24 cellular contexts compared by ENCODE assay signal in genomic region chr3:55858302-55858701, GRCh38.
"Had no signal": no experiment of that assay in that cellular context is flagged by ENCODE, and none has a peak within 500 bp of the region (broad histone marks: within the 10 kb centered on the region; RNA-seq: fewer than 3 reads in every experiment).

No MANE protein-coding gene starts in this region.

- H3K27me3 Mint-ChIP-seq: stimulated activated naive B cell treated with anti-CD40 and anti-IgM and Interleukin-4, amounts not matched to agents 10 μg/mL and 1 μg/mL and 100 μg/mL, for 72 hours had no signal

- H3K27ac Mint-ChIP-seq: endodermal cell; natural killer cell; neural progenitor cell; stimulated activated naive B cell treated with anti-CD40 and anti-IgM and Interleukin-4, amounts not matched to agents 10 μg/mL and 1 μg/mL and 100 μg/mL, for 72 hours had no signal

- H3K4me3 Mint-ChIP-seq: endodermal cell; natural killer cell; neural progenitor cell; stimulated activated naive B cell treated with anti-CD40 and anti-IgM and Interleukin-4, amounts not matched to agents 10 μg/mL and 1 μg/mL and 100 μg/mL, for 72 hours had no signal

- DNase-seq: colonic mucosa; dermis blood vessel endothelial cell; effector CD4-positive, alpha-beta T cell; endodermal cell; erythroblast; foreskin melanocyte; heart left ventricle; hypothalamus; kidney glomerular epithelial cell; mammary epithelial cell; natural killer cell; nucleus accumbens; ovary; sigmoid colon; stimulated activated CD4-positive, alpha-beta T cell treated with anti-CD3 and anti-CD28 coated beads, Interleukin-2, amount 100 ng/mL, for 24 hours; stimulated activated CD4-positive, alpha-beta T cell treated with anti-CD3 and anti-CD28 coated beads, Interleukin-4, amount 100 ng/mL, for 4 hours; stimulated activated naive B cell treated with anti-CD40 and anti-IgM and Interleukin-4, amounts not matched to agents 10 μg/mL and 1 μg/mL and 100 μg/mL, for 72 hours; stomach; substantia nigra; upper lobe of left lung had no signal

- ATAC-seq: heart left ventricle; natural killer cell; stimulated activated naive B cell treated with anti-CD40 and anti-IgM and Interleukin-4, amounts not matched to agents 10 μg/mL and 1 μg/mL and 100 μg/mL, for 72 hours had no signal

- H3K4me1 ChIP-seq: colonic mucosa, heart left ventricle, right atrium auricular region, upper lobe of left lung had no signal

- H3K9ac ChIP-seq: neural progenitor cell had no signal

- H3K36me3 ChIP-seq: colonic mucosa, heart left ventricle, neural progenitor cell, ovary, right atrium auricular region, sigmoid colon, stomach, upper lobe of left lung, vagina had no signal

- H3K4me3 ChIP-seq: colonic mucosa, heart left ventricle, neural progenitor cell, ovary, right atrium auricular region, sigmoid colon, skin epidermis, stomach, upper lobe of left lung, vagina had no signal

- H3K27me3 ChIP-seq: colonic mucosa, neural progenitor cell, ovary, right atrium auricular region, sigmoid colon, stomach, upper lobe of left lung, vagina had no signal

- H3K9me3 Mint-ChIP-seq: endodermal cell; natural killer cell; stimulated activated naive B cell treated with anti-CD40 and anti-IgM and Interleukin-4, amounts not matched to agents 10 μg/mL and 1 μg/mL and 100 μg/mL, for 72 hours had no signal

- H3K36me3 Mint-ChIP-seq: natural killer cell; neural progenitor cell; stimulated activated naive B cell treated with anti-CD40 and anti-IgM and Interleukin-4, amounts not matched to agents 10 μg/mL and 1 μg/mL and 100 μg/mL, for 72 hours had no signal

- H3K9me3 ChIP-seq: colonic mucosa, heart left ventricle, ovary, right atrium auricular region, sigmoid colon, stomach, upper lobe of left lung, vagina had no signal

- H2AFZ ChIP-seq: neural progenitor cell had no signal

- H3K27ac ChIP-seq: colonic mucosa, heart left ventricle, neural progenitor cell, ovary, right atrium auricular region, sigmoid colon, stomach, upper lobe of left lung, vagina had no signal

- H3K4me1 Mint-ChIP-seq: natural killer cell; stimulated activated naive B cell treated with anti-CD40 and anti-IgM and Interleukin-4, amounts not matched to agents 10 μg/mL and 1 μg/mL and 100 μg/mL, for 72 hours had no signal

- H3K4me2 ChIP-seq: neural progenitor cell had no signal
